ENCODE assay signal across 22 cellular contexts in the genomic region with DNA sequence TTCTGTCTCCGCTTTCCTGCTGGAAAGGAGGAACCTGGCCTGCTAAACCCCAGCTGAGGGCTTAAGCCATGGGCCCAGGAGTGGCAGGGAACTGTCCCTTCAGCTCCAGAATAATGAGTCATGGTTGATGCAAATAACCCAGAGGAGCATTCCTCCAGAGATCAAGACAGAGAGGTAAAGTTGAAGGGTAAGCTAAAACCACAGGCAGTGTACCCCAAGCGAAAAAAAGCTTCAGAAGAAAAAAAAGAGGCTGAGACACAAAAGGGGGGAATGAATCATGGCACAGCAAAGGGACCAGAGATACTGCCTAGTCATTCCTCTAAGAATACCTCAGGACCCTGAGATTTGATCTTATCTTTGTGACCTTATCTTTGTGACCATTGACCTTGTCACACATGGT.
DNase-seq lines count a peak whose midpoint lies in the region; ATAC-seq and TF ChIP-seq lines count a peak whose summit lies in the region.
"Had no signal": no experiment of that assay in that cellular context is flagged by ENCODE, and none has a peak within 500 bp of the region (broad histone marks: within the 10 kb centered on the region; RNA-seq: fewer than 3 reads in every experiment).

No MANE protein-coding gene starts in this region.

- peaks cover 37% of the 10 kb centered on the region for H3K4me1 ChIP-seq in HUES64 (ENCODE audit: insufficient read depth, low read length)
- no peaks in the 10 kb centered on the region for H3K4me1 ChIP-seq in adrenal gland (replicated peaks in 1 of 2)

- no peak for TF ChIP-seq POLR2A in adrenal gland (IDR thresholded peaks at IDR 0.05)

- peak overlapping the region; percentile 36; the same call in 1 of the 2 replicates for H3K27ac ChIP-seq in HUES64 (ENCODE audit: low read depth, low read length)
- no peak overlapping the region for H3K27ac ChIP-seq in adrenal gland
- H3K27ac ChIP-seq: BLaER1 treated with 17β-estradiol and CSF1 and Interleukin-3, amounts not matched to agents 10 nM and 100 nM; HL-60; RWPE1 had no signal

- DNase-seq in ELF-1 (ENCODE audit: low read depth, low spot score), result peak; percentile 68
- peak; percentile 9 for DNase-seq in astrocyte of the hippocampus (ENCODE audit: low read depth, low spot score)
- DNase-seq in kidney tubule cell (ENCODE audit: low spot score), result peak; percentile 6
- no peak for DNase-seq in hypothalamus (lab: John Stamatoyannopoulos, UW)
- DNase-seq in adrenal gland, result no peak
- DNase-seq in DMS 273 treated with DMSO at 0.1 percent for 48 hours (lab: John Stamatoyannopoulos, UW), result no peak
- DNase-seq: CD8-positive, alpha-beta memory T cell; DMS79; GDM1; HFFc6; NCI-H1092 treated with DMSO at 0.1 percent for 48 hours; NCI-H146; NCI-H2029 treated with DMSO at 0.1 percent for 48 hours; NCI-H2171; NK-92 treated with Interleukin-12 subunit alpha and Interleukin-12 subunit beta, amount 100 ng/mL, for 24 hours; SIG-M5; T-helper 1 cell had no signal

- H3K9me3 ChIP-seq in HUES64 (ENCODE audit: insufficient read depth, low read depth, low read length) (no peaks in the 10 kb centered on the region), adrenal gland (replicated peaks in 1 of 3) (no peaks in the 10 kb centered on the region)
- H3K9me3 ChIP-seq: BLaER1 treated with 17β-estradiol and CSF1 and Interleukin-3, amounts not matched to agents 10 nM and 100 nM had no signal

- TF ChIP-seq CTCF in adrenal gland (IDR thresholded peaks at IDR 0.05), result no peak

- H3K9ac ChIP-seq in HUES64 (ENCODE audit: low read depth, low read length), result no peak overlapping the region
- H3K9ac ChIP-seq: BLaER1 treated with 17β-estradiol and CSF1 and Interleukin-3, amounts not matched to agents 10 nM and 100 nM had no signal

- H3K36me3 ChIP-seq in HUES64 (ENCODE audit: insufficient read depth, low read length) (no peaks in the 10 kb centered on the region), adrenal gland (replicated peaks in 1 of 2) (no peaks in the 10 kb centered on the region)
- H3K36me3 ChIP-seq: BLaER1 treated with 17β-estradiol and CSF1 and Interleukin-3, amounts not matched to agents 10 nM and 100 nM had no signal

- 61% methylated on average over 2 of the region's 2 CpGs for WGBS in HUES64
- WGBS in adrenal gland, 4 donors, result 69 to 93% (median 76%) methylated on average over 2 of the region's 2 CpGs

- H3K27me3 ChIP-seq in HUES64 (ENCODE audit: insufficient read depth, low read length) (no peaks in the 10 kb centered on the region), adrenal gland (no peaks in the 10 kb centered on the region)
- H3K27me3 ChIP-seq: BLaER1 treated with 17β-estradiol and CSF1 and Interleukin-3, amounts not matched to agents 10 nM and 100 nM had no signal

- ATAC-seq in GM21619 (IDR thresholded peaks at IDR 0.05; ENCODE audit: unreplicated experiment), result no peak

- H3K4me3 ChIP-seq in HUES64 (ENCODE audit: low read length), result no peak overlapping the region
- H3K4me3 ChIP-seq in adrenal gland, result no peak overlapping the region
- H3K4me3 ChIP-seq: BLaER1 treated with 17β-estradiol and CSF1 and Interleukin-3, amounts not matched to agents 10 nM and 100 nM had no signal

- intact Hi-C loops in adrenal gland (cut with DNase I), result no loop called here

Comparison
In these comparisons a context has a peak if more than half of its experiments do, and no peak if none do; other contexts are left out.
1. DNase-seq: peak in ELF-1 (single experiment), astrocyte of the hippocampus (single experiment) and kidney tubule cell (single experiment); none in hypothalamus (0 of 51), adrenal gland (0 of 7) and DMS 273 treated with DMSO at 0.1 percent for 48 hours (single experiment).